10 cellular contexts compared by ENCODE assay signal in genomic region chr2:36918307-36918706, GRCh38. TPM values are rescaled to one million over a fixed set of nuclear protein-coding genes. Genes with fewer than 3 reads are reported as not detected.
DNase-seq lines count a peak whose midpoint lies in the region; ATAC-seq and TF ChIP-seq lines count a peak whose summit lies in the region.
"Had no signal": no experiment of that assay in that cellular context is flagged by ENCODE, and none has a peak within 500 bp of the region (broad histone marks: within the 10 kb centered on the region; RNA-seq: fewer than 3 reads in every experiment).

No MANE protein-coding gene starts in this region.

- H3K27me3 ChIP-seq in cardiac muscle cell (no peaks in the 10 kb centered on the region), PC-3 (ENCODE audit: low read length) (no peaks in the 10 kb centered on the region), thoracic aorta (replicated peaks; ENCODE audit: insufficient read depth) (no peaks in the 10 kb centered on the region)

- TF ChIP-seq CTCF in cardiac muscle cell (IDR thresholded peaks at IDR 0.05; ENCODE audit: low read depth, low read length) = peak; percentile 44
- peak; percentile 37; the same call in 1 of the 2 replicates for TF ChIP-seq CTCF in PC-3 (conservative IDR thresholded peaks at IDR 0.05; ENCODE audit: low read depth, low read length)
- TF ChIP-seq CTCF in fibroblast of pulmonary artery (IDR thresholded peaks at IDR 0.05; ENCODE audit: low read length, missing control alignments) = peak; percentile 45
- peak; percentile 32 for TF ChIP-seq CTCF in thoracic aorta (IDR thresholded peaks at IDR 0.05)

- H3K36me3 ChIP-seq in cardiac muscle cell = peaks cover 5% of the 10 kb centered on the region
- H3K36me3 ChIP-seq in PC-3 (ENCODE audit: low read depth, low read length) = no peaks in the 10 kb centered on the region
- peaks cover 2% of the 10 kb centered on the region for H3K36me3 ChIP-seq in thoracic aorta

- intact Hi-C loops in cardiac septum (cut with DNase I) (no loop called here), PC-3 (cut with micrococcal nuclease) (loop anchor here (1.0 to 10.0 kb wide), 3 partner anchors 61 to 224 kb away; partner anchors contain the start of gene VIT)

- no peak overlapping the region for H3K9ac ChIP-seq in PC-3 (ENCODE audit: low read length)

- peak overlapping the region; percentile 83 for H3K27ac ChIP-seq in cardiac muscle cell
- H3K27ac ChIP-seq in PC-3 (ENCODE audit: low read length) = no peak overlapping the region
- H3K27ac ChIP-seq in thoracic aorta = no peak overlapping the region
- H3K27ac ChIP-seq in caudate nucleus (ENCODE audit: low read depth, low read length) = no peak overlapping the region
- H3K27ac ChIP-seq: psoas muscle had no signal

- H4K20me1 ChIP-seq in PC-3 (ENCODE audit: low read length) = no peaks in the 10 kb centered on the region

- no peaks in the 10 kb centered on the region for H3F3A ChIP-seq in PC-3 (ENCODE audit: low read length, unreplicated experiment)

- CTCF ChIA-PET in PC-3 (lab: Charles Lee) = no interaction called here

- BruUV-seq in PC-3 (replicated peaks; lab: Mats Ljungman, UMichigan) = no TSS peak

- H3K9me3 ChIP-seq in cardiac muscle cell (ENCODE audit: low read depth) = no peaks in the 10 kb centered on the region
- H3K9me3 ChIP-seq in PC-3 (ENCODE audit: low read length) = no peaks in the 10 kb centered on the region
- H3K9me3 ChIP-seq in thoracic aorta = no peaks in the 10 kb centered on the region
- H3K9me3 ChIP-seq: psoas muscle had no signal

- H3K4me1 ChIP-seq in cardiac muscle cell (ENCODE audit: low read depth) (peaks cover 19% of the 10 kb centered on the region), PC-3 (ENCODE audit: insufficient read depth, low read length) (0 out of 2 replicates have a peak, but pooled peaks cover 2% of the 10 kb centered on the region), thoracic aorta (ENCODE audit: control insufficient read depth in 1 of 2, low read depth in 2 of 2) (peaks cover 0 to 3% of the 10 kb centered on the region in 2 donors)
- H3K4me1 ChIP-seq: psoas muscle had no signal

- H3K79me2 ChIP-seq in PC-3 (ENCODE audit: low read length) = no peaks in the 10 kb centered on the region

- H3K4me3 ChIP-seq in cardiac muscle cell = no peak overlapping the region
- H3K4me3 ChIP-seq in PC-3 (ENCODE audit: low read length) = no peak overlapping the region
- no peak overlapping the region for H3K4me3 ChIP-seq in fibroblast of pulmonary artery (replicated peaks; ENCODE audit: low read depth, low read length)
- H3K4me3 ChIP-seq in thoracic aorta = no peak overlapping the region
- H3K4me3 ChIP-seq: psoas muscle had no signal

- no peaks in the 10 kb centered on the region for H3K9me2 ChIP-seq in PC-3 (replicated peaks; ENCODE audit: low read length)

- peak in 1 of 2 donors; percentile 4 for DNase-seq in cardiac muscle cell (ENCODE audit: low read depth in 1 of 2, low spot score in 1 of 2)
- no peak for DNase-seq in cardiac septum (ENCODE audit: low spot score)
- peak; percentile 13 for DNase-seq in PC-3
- no peak for DNase-seq in fibroblast of pulmonary artery (ENCODE audit: low read depth)
- no peak for DNase-seq in thoracic aorta (ENCODE audit: low spot score)
- DNase-seq in NCI-H2107 treated with DMSO at 0.1 percent for 48 hours (lab: John Stamatoyannopoulos, UW; ENCODE audit: unreplicated experiment) = no peak
- DNase-seq in SHP77 (lab: John Stamatoyannopoulos, UW) = no peak
- no peak for DNase-seq in caudate nucleus (lab: John Stamatoyannopoulos, UW)
- DNase-seq: NCI-H748 treated with DMSO at 0.1 percent for 48 hours, psoas muscle had no signal

- H3K4me2 ChIP-seq in PC-3 (ENCODE audit: low read length) = no peak overlapping the region

- POLR2A ChIA-PET in PC-3 (lab: Charles Lee; ENCODE audit: unreplicated experiment) = no interaction called here

- H2AFZ ChIP-seq in PC-3 (ENCODE audit: low read length) = no peak overlapping the region

- ATAC-seq in PC-3 = no peak
- ATAC-seq in thoracic aorta (ENCODE audit: insufficient number of reproducible peaks, low FRiP score, low read depth) = no peak
- ATAC-seq: psoas muscle had no signal

RNA-seq across cellular contexts. Expression of gene STRN, which starts 48.0 kb away (rescaled TPM):
- total RNA-seq in cardiac muscle cell (16.3 and 19.5 TPM in 2 replicates), cardiac septum (78.0 TPM), PC-3 (2014; rRNA removed) (12.9 and 18.9 TPM in 2 replicates), thoracic aorta (10 to 100 TPM; 14.6 to 23.4 TPM)
- 8.7 and 11.4 TPM in 2 replicates for polyA plus RNA-seq in cardiac muscle cell
